Comparison of ENCODE assay signal across 8 cellular contexts in genomic region chr17:20856071-20856470, GRCh38.
DNase-seq lines count a peak whose midpoint lies in the region; FAIRE-seq and TF ChIP-seq lines count a peak whose summit lies in the region.
"Not testable (repeated sequence)": the region's sequence is repeated elsewhere in the genome, so short reads cannot be mapped to it uniquely, and the experiment has no call there.

No MANE protein-coding gene starts in this region.

- H2AFZ ChIP-seq in astrocyte (ENCODE audit: low read depth, low read length), result not testable (repeated sequence)

- not testable (repeated sequence) for H3K9me3 ChIP-seq in astrocyte (ENCODE audit: insufficient read depth, low read depth, low read length)

- peaks cover 13% of the 10 kb centered on the region for H3K27me3 ChIP-seq in astrocyte (ENCODE audit: insufficient read depth, low read length)

- H3K27me3 Mint-ChIP-seq in astrocyte (ENCODE audit: low read depth, unreplicated experiment), result peaks cover 23% of the 10 kb centered on the region

- H3K4me1 Mint-ChIP-seq in astrocyte (ENCODE audit: low read depth, unreplicated experiment), result not testable (repeated sequence)

- not testable (repeated sequence) for H4K20me1 ChIP-seq in astrocyte (ENCODE audit: insufficient read depth, low read length)

- FAIRE-seq in astrocyte (lab: Jason Lieb, UNC), result not testable (repeated sequence)

- H3K27ac Mint-ChIP-seq in astrocyte (ENCODE audit: unreplicated experiment), result not testable (repeated sequence)

- not testable (repeated sequence) for H3K79me2 ChIP-seq in astrocyte (ENCODE audit: insufficient read depth, low read length)

- DNase-seq in AG10803 (ENCODE audit: low read depth), result peak; percentile 8
- peak; percentile 9 for DNase-seq in GM04503 (ENCODE audit: low read depth)
- peak; percentile 46 for DNase-seq in LHCN-M2 (ENCODE audit: low read depth)
- peak; percentile 98 for DNase-seq in NCI-H82 treated with DMSO at 0.1 percent for 48 hours (lab: John Stamatoyannopoulos, UW; ENCODE audit: unreplicated experiment)
- peak; percentile 27 for DNase-seq in astrocyte (ENCODE audit: low read depth)
- peak; percentile 24 for DNase-seq in fibroblast of mammary gland (ENCODE audit: low read depth)
- peak; percentile 15 for DNase-seq in myocyte (ENCODE audit: low read depth)
- peak; percentile 0 for DNase-seq in stromal cell of bone marrow (ENCODE audit: low read depth)

- H3K4me1 ChIP-seq in astrocyte (ENCODE audit: insufficient read depth, low read length), result not testable (repeated sequence)

- not testable (repeated sequence) for H3K4me2 ChIP-seq in astrocyte (ENCODE audit: low read length)

- not testable (repeated sequence) for TF ChIP-seq CTCF in AG10803 (conservative IDR thresholded peaks at IDR 0.05; ENCODE audit: low read length); astrocyte (IDR thresholded peaks at IDR 0.05; ENCODE audit: insufficient read depth, low read depth, low read length); fibroblast of mammary gland (conservative IDR thresholded peaks at IDR 0.05; ENCODE audit: control insufficient read depth, insufficient read depth, low read depth, low read length)

- H3K27ac ChIP-seq in astrocyte (ENCODE audit: low read depth, low read length), result not testable (repeated sequence)

- not testable (repeated sequence) for H3K4me3 Mint-ChIP-seq in astrocyte (ENCODE audit: unreplicated experiment)

- not testable (repeated sequence) for H3K36me3 ChIP-seq in astrocyte (ENCODE audit: insufficient read depth, low read length)

- not testable (repeated sequence) for H3K36me3 Mint-ChIP-seq in astrocyte (ENCODE audit: low read depth, unreplicated experiment)

- H3K9me3 Mint-ChIP-seq in astrocyte (ENCODE audit: unreplicated experiment), result not testable (repeated sequence)

- H3K9ac ChIP-seq in astrocyte (ENCODE audit: low read length), result not testable (repeated sequence)

- not testable (repeated sequence) for H3K4me3 ChIP-seq in AG10803 (ENCODE audit: low read length); astrocyte (ENCODE audit: insufficient read depth, low read depth, low read length); fibroblast of mammary gland (ENCODE audit: control insufficient read depth, low read depth, low read length)

Comparison
In these comparisons a context has a peak if more than half of its experiments do, and no peak if none do; other contexts are left out.
1. DNase-seq: peak in every context shown above with its lines; median percentile 98 in NCI-H82 treated with DMSO at 0.1 percent for 48 hours; 46 in LHCN-M2; 27 in astrocyte; 24 in fibroblast of mammary gland; 15 in myocyte; 9 in GM04503; 8 in AG10803; 0 in stromal cell of bone marrow.